Comparison of ENCODE assay signal across 1 cellular context in genomic region chr2:61853848-61854434, GRCh38.
TF ChIP-seq lines count a peak whose summit lies in the region.

FAM161A (minus strand) TSS chr2:61854060; CDS start chr2:61854041, 19 bp downstream.

TF ChIP-seq in WTC11, 78 proteins besides CTCF, POLR2A, EP300 and RAD21 (continued from another document):
- TF ChIP-seq ZNF263 (CRISPR knock-in tag; IDR thresholded peaks at IDR 0.05; ENCODE audit: low read depth) = no peak
- no peak for TF ChIP-seq MXD4 (CRISPR knock-in tag; IDR thresholded peaks at IDR 0.05; ENCODE audit: borderline replicate concordance)
- TF ChIP-seq ZNF396 (CRISPR knock-in tag; IDR thresholded peaks at IDR 0.05; ENCODE audit: borderline replicate concordance) = no peak
- no peak for TF ChIP-seq ZNF281 (CRISPR knock-in tag; IDR thresholded peaks at IDR 0.05)
- peak; percentile 53 for TF ChIP-seq MAX (CRISPR knock-in tag; IDR thresholded peaks at IDR 0.05)
- peak; percentile 67 for TF ChIP-seq GABPB1 (CRISPR knock-in tag; IDR thresholded peaks at IDR 0.05)
- peak; percentile 74; the same call in 1 of the 2 replicates for TF ChIP-seq FOXP4 (CRISPR knock-in tag; IDR thresholded peaks at IDR 0.05)
- no peak for TF ChIP-seq TEAD1 (CRISPR knock-in tag; IDR thresholded peaks at IDR 0.05)
- no peak for TF ChIP-seq ZNF512 (CRISPR knock-in tag; IDR thresholded peaks at IDR 0.05; ENCODE audit: borderline replicate concordance)
- TF ChIP-seq ELF4 (CRISPR knock-in tag; IDR thresholded peaks at IDR 0.05; ENCODE audit: low read depth) = 0 out of 2 replicates have a peak, but pooled peaks have one; percentile 44
- no peak for TF ChIP-seq SOX15 (CRISPR knock-in tag; IDR thresholded peaks at IDR 0.05)
- TF ChIP-seq GTF2I (CRISPR knock-in tag; conservative IDR thresholded peaks at IDR 0.05) = no peak
- no peak for TF ChIP-seq NR1H2 (CRISPR knock-in tag; IDR thresholded peaks at IDR 0.05)
- no peak for TF ChIP-seq ZMAT4 (CRISPR knock-in tag; IDR thresholded peaks at IDR 0.05)
- TF ChIP-seq ZBTB21 (CRISPR knock-in tag; IDR thresholded peaks at IDR 0.05; ENCODE audit: borderline replicate concordance) = no peak
- 0 out of 2 replicates have a peak, but pooled peaks have one; percentile 56 for TF ChIP-seq STAT6 (CRISPR knock-in tag; conservative IDR thresholded peaks at IDR 0.05; ENCODE audit: low read depth)
- TF ChIP-seq KAT7 (CRISPR knock-in tag; IDR thresholded peaks at IDR 0.05; ENCODE audit: borderline replicate concordance) = 0 out of 2 replicates have a peak, but pooled peaks have one; percentile 71
- peak; percentile 38; the same call in 1 of the 2 replicates for TF ChIP-seq FOXK1 (CRISPR knock-in tag; IDR thresholded peaks at IDR 0.05)
- TF ChIP-seq ZNF121 (CRISPR knock-in tag; IDR thresholded peaks at IDR 0.05) = no peak
- peak; percentile 65 for TF ChIP-seq SP1 (CRISPR knock-in tag; conservative IDR thresholded peaks at IDR 0.05)
